16 cellular contexts compared by ENCODE assay signal in genomic region chr7:47322731-47323130, GRCh38.
DNase-seq lines count a peak whose midpoint lies in the region; ATAC-seq and TF ChIP-seq lines count a peak whose summit lies in the region.
"Had no signal": no experiment of that assay in that cellular context is flagged by ENCODE, and none has a peak within 500 bp of the region (broad histone marks: within the 10 kb centered on the region; RNA-seq: fewer than 3 reads in every experiment).

No MANE protein-coding gene starts in this region.

- H3K4me1 ChIP-seq in right cardiac atrium (ENCODE audit: control insufficient read depth, insufficient read depth, low read length) = peaks cover 12% of the 10 kb centered on the region

- DNase-seq in COR-L47 (lab: John Stamatoyannopoulos, UW) = peak; percentile 10
- DNase-seq in chondrocyte (ENCODE audit: low spot score) = no peak
- peak in 2 of 3 donors; percentile 53 to 74 for DNase-seq in right cardiac atrium
- DNase-seq in progenitor cell of endocrine pancreas (ENCODE audit: low spot score, unreplicated experiment) = no peak
- DNase-seq in NOMO-1 (lab: John Stamatoyannopoulos, UW; ENCODE audit: unreplicated experiment in 2 of 2) = no peak
- DNase-seq in Kasumi-1 (lab: John Stamatoyannopoulos, UW) = no peak
- DNase-seq: Caco-2, DMS153, EL, NCI-H2029, NCI-H2171, NCI-H774, PC-3 had no signal

- peaks cover 5% of the 10 kb centered on the region for H3K9me3 Mint-ChIP-seq in chondrocyte (ENCODE audit: low read depth)
- H3K9me3 Mint-ChIP-seq in progenitor cell of endocrine pancreas (ENCODE audit: low read depth) = no peaks in the 10 kb centered on the region

- WGBS in right cardiac atrium = 78% methylated on average over 11 of the region's 11 CpGs

- no peaks in the 10 kb centered on the region for H3K27me3 ChIP-seq in right cardiac atrium (ENCODE audit: control insufficient read depth, insufficient read depth)
- H3K27me3 ChIP-seq: SJSA1 had no signal

- H3K27ac Mint-ChIP-seq in chondrocyte (ENCODE audit: unreplicated experiment) = peak overlapping the region; percentile 32
- peak overlapping the region; percentile 20 for H3K27ac Mint-ChIP-seq in progenitor cell of endocrine pancreas

- H3K27ac ChIP-seq in right cardiac atrium (ENCODE audit: low read length) = peak overlapping the region; percentile 65
- H3K27ac ChIP-seq: RWPE1, SJSA1 had no signal

- H3K36me3 Mint-ChIP-seq in chondrocyte (ENCODE audit: low read depth) (peaks cover 48% of the 10 kb centered on the region), progenitor cell of endocrine pancreas (ENCODE audit: insufficient read depth) (peaks cover 35% of the 10 kb centered on the region)

- peaks cover 78% of the 10 kb centered on the region for H3K4me1 Mint-ChIP-seq in chondrocyte (ENCODE audit: low read depth)
- peaks cover 20% of the 10 kb centered on the region for H3K4me1 Mint-ChIP-seq in progenitor cell of endocrine pancreas (ENCODE audit: low read depth)

- no peak for TF ChIP-seq CTCF in chondrocyte (IDR thresholded peaks at IDR 0.05)
- no peak for TF ChIP-seq CTCF in progenitor cell of endocrine pancreas (IDR thresholded peaks at IDR 0.05; ENCODE audit: unreplicated experiment)

- ATAC-seq in right cardiac atrium (peak in 1 of 2 donors; percentile 19), GM18870 (IDR thresholded peaks at IDR 0.05; ENCODE audit: unreplicated experiment) (no peak)
- ATAC-seq: PC-3 had no signal

- intact Hi-C loops in right cardiac atrium (cut with DNase I) = no loop called here

- no peaks in the 10 kb centered on the region for H3K9me3 ChIP-seq in right cardiac atrium (ENCODE audit: control insufficient read depth, low read length)
- H3K9me3 ChIP-seq: Caco-2, SJSA1 had no signal

- no peak overlapping the region for H3K4me3 Mint-ChIP-seq in chondrocyte (ENCODE audit: unreplicated experiment)
- H3K4me3 Mint-ChIP-seq in progenitor cell of endocrine pancreas (ENCODE audit: low read depth) = no peak overlapping the region

- H3K4me3 ChIP-seq in right cardiac atrium (ENCODE audit: low read length) = no peak overlapping the region
- H3K4me3 ChIP-seq: SJSA1 had no signal

- H3K27me3 Mint-ChIP-seq in chondrocyte (ENCODE audit: low read depth) (no peaks in the 10 kb centered on the region), progenitor cell of endocrine pancreas (no peaks in the 10 kb centered on the region)

Comparison
In these comparisons a context has a peak if more than half of its experiments do, and no peak if none do; other contexts are left out.
1. DNase-seq: peak in COR-L47 (single experiment) and right cardiac atrium (2 of 3); none in chondrocyte (single experiment), progenitor cell of endocrine pancreas (single experiment), NOMO-1 (0 of 2) and Kasumi-1 (0 of 2).